ENCODE assay signal across 20 cellular contexts in the genomic region with DNA sequence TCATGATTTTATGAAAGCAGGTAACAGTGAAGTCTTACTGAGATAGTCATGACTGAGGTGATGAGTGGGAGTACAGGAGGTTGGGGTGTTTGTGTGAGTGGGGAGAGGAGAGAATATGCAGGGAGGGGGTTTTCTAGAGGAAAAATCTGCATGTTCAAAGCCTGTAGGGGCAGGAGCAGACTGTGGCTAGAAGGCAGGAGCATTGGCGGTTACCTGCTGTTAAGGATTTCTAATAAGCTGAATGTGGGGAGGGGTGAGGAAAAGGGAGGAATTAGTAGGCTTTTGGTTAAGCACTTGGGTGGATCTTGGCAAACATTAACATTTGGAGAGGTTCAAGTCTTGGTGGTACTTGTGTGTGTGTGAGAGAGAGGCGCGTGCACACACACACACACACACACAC.
"Had no signal": no experiment of that assay in that cellular context is flagged by ENCODE, and none has a peak within 500 bp of the region (broad histone marks: within the 10 kb centered on the region; RNA-seq: fewer than 3 reads in every experiment).

No MANE protein-coding gene starts in this region.

- H3K9ac ChIP-seq: KMS-11 had no signal

- H3K36me3 ChIP-seq: ascending aorta had no signal

- H3K4me2 ChIP-seq: KMS-11 had no signal

- ATAC-seq: activated CD4-positive, alpha-beta T cell treated with anti-CD3 and anti-CD28 coated beads for 36 hours; body of pancreas had no signal

- H3K4me1 ChIP-seq: ascending aorta, body of pancreas had no signal

- H3K9me3 ChIP-seq: ascending aorta, body of pancreas had no signal

- H3K27me3 ChIP-seq: ascending aorta, body of pancreas had no signal

- DNase-seq: activated CD4-positive, alpha-beta memory T cell treated with anti-CD3 and anti-CD28 coated beads, Interleukin-2, amount 10 ng/mL, durations not matched to agents 7 days and 5 days; activated CD4-positive, alpha-beta T cell treated with anti-CD3 and anti-CD28 coated beads for 36 hours; activated CD4-positive, alpha-beta T cell treated with anti-CD3 and anti-CD28 coated beads, Interleukin-2, amount 50 U/mL, for 1 hour; activated CD8-positive, alpha-beta memory T cell treated with anti-CD3 and anti-CD28 coated beads, Interleukin-2, amount 50 U/mL, for 4 hours; activated effector memory CD4-positive, alpha-beta T cell treated with Interleukin-2 at 50 U/mL for 16 hours; activated naive CD4-positive, alpha-beta T cell; activated T-cell treated with anti-CD3 and anti-CD28 coated beads, Interleukin-2, amount 50 U/mL, for 1 hour; body of pancreas; central memory CD4-positive, alpha-beta T cell; NCI-H1092; NCI-H1417; NCI-H1694; NCI-H2029; NCI-H2107; NCI-H510A treated with DMSO at 0.1 percent for 48 hours; SHP77 had no signal

- H3K27ac ChIP-seq: ascending aorta, body of pancreas, KMS-11 had no signal

- FAIRE-seq: bronchial epithelial cell, RCC 7860 had no signal

- H3K4me3 ChIP-seq: ascending aorta, body of pancreas had no signal
